In genomic region chr15:43792761-43793493, GRCh38 we compare ENCODE assay signal across 8 cellular contexts. TPM values are rescaled to one million over a fixed set of nuclear protein-coding genes. Genes with fewer than 3 reads are reported as not detected.
DNase-seq lines count a peak whose midpoint lies in the region; ATAC-seq, FAIRE-seq and TF ChIP-seq lines count a peak whose summit lies in the region.

No MANE protein-coding gene starts in this region.

- peaks cover 32% of the 10 kb centered on the region for H3K79me2 ChIP-seq in PC-9 (ENCODE audit: low read depth)

- peak; percentile 1 for ATAC-seq in body of pancreas
- no peak for ATAC-seq in HG02588 (IDR thresholded peaks at IDR 0.05; ENCODE audit: unreplicated experiment)
- ATAC-seq in HG02623 (IDR thresholded peaks at IDR 0.05; ENCODE audit: unreplicated experiment), result no peak

- FAIRE-seq in GM12892 (lab: Jason Lieb, UNC), result no peak
- FAIRE-seq in kidney (lab: Jason Lieb, UNC), result no peak

- peak overlapping the region; percentile 100 for H3K9ac ChIP-seq in kidney (ENCODE audit: low read length in 2 of 2)

- CTCF ChIA-PET in PC-9 (lab: Charles Lee), result interaction anchor here (0.8 kb wide), 1 partner anchor 22 kb away, joined by 3 read pairs; no protein-coding TSS in a partner anchor

- H4K20me1 ChIP-seq in PC-9 (ENCODE audit: insufficient read depth), result no peaks in the 10 kb centered on the region

- intact Hi-C loops in PC-9 (cut with micrococcal nuclease; ENCODE audit: unreplicated experiment), result no loop called here
- intact Hi-C loops in body of pancreas (cut with DNase I), result no loop called here
- intact Hi-C loops in kidney (cut with DNase I), result no loop called here

- TF ChIP-seq CTCF in PC-9 (conservative IDR thresholded peaks at IDR 0.05) (no peak), body of pancreas (IDR thresholded peaks at IDR 0.05) (peak in 3 of 7 experiments; percentile 2 to 18 (median 11)), kidney (IDR thresholded peaks at IDR 0.05; ENCODE audit: borderline replicate concordance, extremely low read depth, insufficient read depth) (no peak)

- H3F3A ChIP-seq in PC-9 (ENCODE audit: insufficient read depth, low read depth), result peaks cover 26% of the 10 kb centered on the region; the same call in 1 of the 2 replicates

- H3K4me1 ChIP-seq in PC-9 (replicated peaks; ENCODE audit: insufficient read depth) (peaks cover 6% of the 10 kb centered on the region; the same call in 1 of the 2 replicates), body of pancreas (peaks cover 62% of the 10 kb centered on the region), kidney (ENCODE audit: control insufficient read depth in 1 of 2, insufficient read depth in 1 of 2, low read depth in 1 of 2, low read length in 2 of 2) (peaks cover 22 to 24% of the 10 kb centered on the region in 2 donors)

- H3K4me3 ChIP-seq in PC-9 (peak overlapping the region; percentile 77), body of pancreas (peak overlapping the region; percentile 52 to 91), kidney (ENCODE audit: low read length in 2 of 2) (peak overlapping the region; percentile 96 to 100)

- TSS peak; percentile 68 for BruUV-seq in PC-9 (replicated peaks; lab: Mats Ljungman, UMichigan)

- H3K27ac ChIP-seq in PC-9 (peak overlapping the region; percentile 59), body of pancreas (peak overlapping the region; percentile 95 to 99 (median 98)), kidney (ENCODE audit: low read depth in 2 of 2, low read length in 2 of 2) (peak overlapping the region; percentile 99)

- no peaks in the 10 kb centered on the region for H3K27me3 ChIP-seq in PC-9 (ENCODE audit: insufficient read depth, low read depth)
- H3K27me3 ChIP-seq in body of pancreas, result no peaks in the 10 kb centered on the region

- POLR2A ChIA-PET in PC-9 (lab: Charles Lee; ENCODE audit: unreplicated experiment), result interaction anchor here (0.6 kb wide), 1 partner anchor 300 kb away, joined by 5 read pairs; no protein-coding TSS in a partner anchor

- TF ChIP-seq POLR2A in GM12892 (IDR thresholded peaks at IDR 0.05; ENCODE audit: low read depth, low read length) (no peak), body of pancreas (IDR thresholded peaks at IDR 0.05) (peak in 1 of 3 donors; percentile 15)

- peak overlapping the region; percentile 85 for H3K4me2 ChIP-seq in PC-9

- WGBS in body of pancreas, 2 donors, result 0 to 1% methylated on average over 24 to 33 of the region's 33 CpGs

- peaks cover 13% of the 10 kb centered on the region for H3K36me3 ChIP-seq in PC-9 (ENCODE audit: low read depth)
- H3K36me3 ChIP-seq in body of pancreas (replicated peaks in 1 of 2; ENCODE audit: insufficient read depth in 1 of 2, low read depth in 2 of 2), result peaks cover 3 to 7% of the 10 kb centered on the region in 2 donors
- H3K36me3 ChIP-seq in kidney (ENCODE audit: control insufficient read depth in 1 of 2, insufficient read depth in 2 of 2, low read length in 2 of 2), result peaks cover 20% of the 10 kb centered on the region in 2 donors

- peak overlapping the region; percentile 85; the same call in 1 of the 2 replicates for H2AFZ ChIP-seq in PC-9

- DNase-seq in GM12892 (ENCODE audit: insufficient read length) (peak; percentile 33), PC-9 (no peak), body of pancreas (peak; percentile 30 to 46 (median 38)), kidney (no peak), KG1 (lab: John Stamatoyannopoulos, UW) (no peak)
- DNase-seq in stimulated activated naive CD4-positive, alpha-beta T cell (lab: John Stamatoyannopoulos, UW), result peak in 4 of 6 experiments; percentile 8 to 41 (median 16)

- no peaks in the 10 kb centered on the region for H3K9me2 ChIP-seq in PC-9 (ENCODE audit: insufficient read depth)

- H3K9me3 ChIP-seq in PC-9 (ENCODE audit: insufficient read depth, low read depth) (no peaks in the 10 kb centered on the region), body of pancreas (no peaks in the 10 kb centered on the region), kidney (ENCODE audit: control insufficient read depth in 1 of 2, low read length in 2 of 2) (no peaks in the 10 kb centered on the region)

RNA-seq across cellular contexts. Expression of gene SERF2, which starts 0.8 kb away (rescaled TPM):
- 955 TPM for polyA plus RNA-seq in GM12892 (2012; ENCODE audit: missing spikeins)
- total RNA-seq in PC-9 (2021), result 612 and 779 TPM in 2 replicates
- 100 to 1,000 TPM; 190 to 818 TPM for total RNA-seq in body of pancreas
- total RNA-seq in kidney, result 788 TPM
- 2,452 TPM for polyA plus RNA-seq in kidney (ENCODE audit: insufficient read depth, low read depth, low replicate concordance)

RNA-seq across cellular contexts. Expression of gene SERINC4, which starts 7.1 kb away (rescaled TPM):
- polyA plus RNA-seq in GM12892 (2012; ENCODE audit: missing spikeins), result 0.25 TPM
- 0.46 TPM in 1 of 2 replicates, not detected in the other for total RNA-seq in PC-9 (2021)
- total RNA-seq in body of pancreas, result not detected
- total RNA-seq in kidney, result 0.13 TPM
- polyA plus RNA-seq in kidney (ENCODE audit: insufficient read depth, low read depth, low replicate concordance), result 0.47 TPM

RNA-seq across cellular contexts. Expression of gene HYPK, which starts 7.5 kb away (rescaled TPM):
- 7.9 TPM for polyA plus RNA-seq in GM12892 (2012; ENCODE audit: missing spikeins)
- 10.1 and 14.4 TPM in 2 replicates for total RNA-seq in PC-9 (2021)
- 10 to 100 TPM; 13.2 to 52.9 TPM for total RNA-seq in body of pancreas
- total RNA-seq in kidney, result 10.2 TPM
- polyA plus RNA-seq in kidney (ENCODE audit: insufficient read depth, low read depth, low replicate concordance), result 7.7 TPM

RNA-seq across cellular contexts. Expression of gene ELL3, which starts 16.2 kb away (rescaled TPM):
- 13.4 TPM for polyA plus RNA-seq in GM12892 (2012; ENCODE audit: missing spikeins)
- total RNA-seq in PC-9 (2021), result 6.1 and 7.0 TPM in 2 replicates
- total RNA-seq in body of pancreas, result 10 to 100 TPM in 1 of 2 donors, 1 to 10 TPM in 1; 4.9 to 29.1 TPM
- total RNA-seq in kidney, result 2.5 TPM
- polyA plus RNA-seq in kidney (ENCODE audit: insufficient read depth, low read depth, low replicate concordance), result 2.7 TPM

RNA-seq across cellular contexts. Expression of gene MFAP1, which starts 31.6 kb away (rescaled TPM):
- 40.9 TPM for polyA plus RNA-seq in GM12892 (2012; ENCODE audit: missing spikeins)
- 22.3 and 26.3 TPM in 2 replicates for total RNA-seq in PC-9 (2021)
- total RNA-seq in body of pancreas, result 1 to 10 TPM; 1.6 to 9.9 TPM
- total RNA-seq in kidney, result 25.3 TPM
- polyA plus RNA-seq in kidney (ENCODE audit: insufficient read depth, low read depth, low replicate concordance), result 28.1 TPM

Comparison
In these comparisons a context has a peak if more than half of its experiments do, and no peak if none do; other contexts are left out.
1. DNase-seq: peak in GM12892 (single experiment), body of pancreas (4 of 4) and stimulated activated naive CD4-positive, alpha-beta T cell (4 of 6); none in PC-9 (0 of 2), kidney (single experiment) and KG1 (single experiment).
2. Peak in every context shown above with its lines, with median percentiles within 50 percentile points of each other: H3K27ac ChIP-seq and H3K4me3 ChIP-seq.